10 cellular contexts compared by ENCODE assay signal in the genomic region with DNA sequence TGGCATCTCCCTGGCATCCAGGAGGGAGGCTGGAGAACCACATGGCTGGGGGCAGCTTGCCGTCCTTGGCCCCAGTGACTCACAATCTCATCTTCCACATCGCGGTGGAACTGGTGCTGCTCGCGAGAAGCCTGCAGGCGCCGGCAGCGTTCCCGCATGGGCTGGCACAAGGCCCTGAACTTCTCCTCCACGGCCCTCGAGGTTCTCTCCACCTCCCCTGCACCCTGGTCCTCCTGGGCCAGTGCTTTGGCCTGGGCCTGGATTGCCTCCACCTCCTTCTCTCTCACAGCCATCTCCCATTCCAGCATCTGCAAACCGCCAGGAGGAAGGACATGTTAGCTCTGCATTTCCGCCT. TPM values are rescaled to one million over a fixed set of nuclear protein-coding genes. Genes with fewer than 3 reads are reported as not detected.
DNase-seq lines count a peak whose midpoint lies in the region; ATAC-seq, FAIRE-seq and TF ChIP-seq lines count a peak whose summit lies in the region.
"Had no signal": no experiment of that assay in that cellular context is flagged by ENCODE, and none has a peak within 500 bp of the region (broad histone marks: within the 10 kb centered on the region; RNA-seq: fewer than 3 reads in every experiment).

No MANE protein-coding gene starts in this region.

- no peak for TF ChIP-seq EP300 in K562 (IDR thresholded peaks at IDR 0.05; ENCODE audit: low read length)

- H2AFZ ChIP-seq in K562 (ENCODE audit: low read depth, low read length) (no peak overlapping the region), neural progenitor cell (replicated peaks) (no peak overlapping the region)

- no peak for TF ChIP-seq POLR2A in K562 (conservative IDR thresholded peaks at IDR 0.05)

- TF ChIP-seq RAD21 in K562 (CRISPR knock-in tag; conservative IDR thresholded peaks at IDR 0.05 in 1 of 2, IDR thresholded peaks at IDR 0.05 in 1 of 2): no peak

- H3K27ac Mint-ChIP-seq in neural progenitor cell (peak overlapping the region; percentile 53), glutamatergic neuron (ENCODE audit: unreplicated experiment) (no peak overlapping the region)
- H3K27ac Mint-ChIP-seq: B cell had no signal

- H3K4me2 ChIP-seq in K562 (ENCODE audit: insufficient read depth, low read length) (no peak overlapping the region), neural progenitor cell (no peak overlapping the region)

- no peaks in the 10 kb centered on the region for H3K9me3 Mint-ChIP-seq in neural progenitor cell
- peaks cover 13% of the 10 kb centered on the region for H3K9me3 Mint-ChIP-seq in glutamatergic neuron (ENCODE audit: unreplicated experiment)

- H3K27me3 Mint-ChIP-seq in neural progenitor cell (ENCODE audit: insufficient read depth, low read depth) (peaks cover 13% of the 10 kb centered on the region), glutamatergic neuron (ENCODE audit: unreplicated experiment) (peaks cover 10% of the 10 kb centered on the region)
- H3K27me3 Mint-ChIP-seq: B cell had no signal

- 87% methylated on average over 13 of the region's 13 CpGs for WGBS in K562 (ENCODE audit: insufficient coverage, low coverage, missing lambda C conversion rate)

- FAIRE-seq in K562 (lab: Jason Lieb, UNC): no peak

- H3K9me3 ChIP-seq in K562 (replicated peaks; ENCODE audit: control insufficient read depth, insufficient read depth, low read depth, low read length) (no peaks in the 10 kb centered on the region), neural progenitor cell (ENCODE audit: low read depth) (no peaks in the 10 kb centered on the region)

- H3K36me3 ChIP-seq in K562 (ENCODE audit: control insufficient read depth, insufficient read depth, low read length) (peaks cover 90% of the 10 kb centered on the region; the same call in 2 of the 3 replicates), neural progenitor cell (no peaks in the 10 kb centered on the region)

- peak overlapping the region; percentile 41 for H3K4me3 Mint-ChIP-seq in neural progenitor cell
- no peak overlapping the region for H3K4me3 Mint-ChIP-seq in glutamatergic neuron (ENCODE audit: unreplicated experiment)
- H3K4me3 Mint-ChIP-seq: B cell had no signal

- H3K27ac ChIP-seq in RWPE1: peak overlapping the region; percentile 88
- no peak overlapping the region for H3K27ac ChIP-seq in K562 (ENCODE audit: extremely low read depth, low read depth, low read length)
- no peak overlapping the region for H3K27ac ChIP-seq in neural progenitor cell

- H3K4me3 ChIP-seq in K562: no peak overlapping the region
- H3K4me3 ChIP-seq in neural progenitor cell: no peak overlapping the region

- no TSS peak for BruUV-seq in K562 (replicated peaks; lab: Mats Ljungman, UMichigan)

- H3K4me1 ChIP-seq in K562 (replicated peaks in 1 of 2; ENCODE audit: control insufficient read depth in 2 of 2, insufficient read depth in 2 of 2, low read length in 2 of 2): peaks cover 0 to 23% of the 10 kb centered on the region in 2 experiments; a peak in 2 of 5 replicates
- H3K4me1 ChIP-seq in neural progenitor cell: no peaks in the 10 kb centered on the region

- DNase-seq in G401 (ENCODE audit: low spot score) (peak; percentile 57), RWPE1 (ENCODE audit: low spot score) (no peak), K562 (ENCODE audit: extremely low read depth in 1 of 4, low spot score in 3 of 4) (no peak), neural progenitor cell (ENCODE audit: low spot score) (no peak), dermis blood vessel endothelial cell (no peak), glutamatergic neuron (no peak)
- DNase-seq: NCI-H1436 treated with DMSO at 0.1 percent for 48 hours had no signal

- POLR2A ChIA-PET in RWPE1 (lab: Yijun Ruan, JAX; ENCODE audit: low non-redundant PET): no interaction called here
- POLR2A ChIA-PET in K562 (lab: Yijun Ruan, JAX): interaction anchor here (0.7 kb wide), 1 partner anchor 136 kb away, joined by 3 read pairs; no protein-coding TSS in a partner anchor

- peaks cover 9% of the 10 kb centered on the region for H3K36me3 Mint-ChIP-seq in neural progenitor cell
- no peaks in the 10 kb centered on the region for H3K36me3 Mint-ChIP-seq in glutamatergic neuron (ENCODE audit: unreplicated experiment)

- H3K9me1 ChIP-seq in K562 (ENCODE audit: control insufficient read depth, insufficient read depth, low read length): no peaks in the 10 kb centered on the region

- in situ Hi-C loops in G401 (cut with HindIII; ENCODE audit: low sequenced_read_pairs) (no loop called here), K562 (cut with MboI) (loop anchor here (5.0 kb wide), 2 partner anchors 138 to 288 kb away; no protein-coding TSS in a partner anchor)

- no peak for ATAC-seq in K562
- ATAC-seq in GM18520 (IDR thresholded peaks at IDR 0.05; ENCODE audit: unreplicated experiment): no peak
- ATAC-seq in HG02885 (IDR thresholded peaks at IDR 0.05; ENCODE audit: poor library complexity, unreplicated experiment): no peak

- H3K27me3 ChIP-seq in K562 (ENCODE audit: control insufficient read depth in 2 of 2, insufficient read depth in 2 of 2, low read length in 2 of 2): no peaks in the 10 kb centered on the region
- no peaks in the 10 kb centered on the region for H3K27me3 ChIP-seq in neural progenitor cell

- H4K20me1 ChIP-seq in K562 (replicated peaks; ENCODE audit: control insufficient read depth, insufficient read depth, low read length): 0 out of 2 replicates have a peak, but pooled peaks cover 4% of the 10 kb centered on the region
- H4K20me1 ChIP-seq in neural progenitor cell (ENCODE audit: low read depth): no peaks in the 10 kb centered on the region

- intact Hi-C loops in K562 (cut with micrococcal nuclease): loop anchor here (1.0 to 2.0 kb wide), 3 partner anchors 140 to 283 kb away; no protein-coding TSS in a partner anchor

- TF ChIP-seq CTCF in RWPE1 (conservative IDR thresholded peaks at IDR 0.05; ENCODE audit: low read depth) (no peak), K562 (IDR thresholded peaks at IDR 0.05 in 2 of 3, conservative IDR thresholded peaks at IDR 0.05 in 1 of 3; ENCODE audit: insufficient read depth in 2 of 3, low read depth in 1 of 3, low read length in 3 of 3) (no peak), neural progenitor cell (IDR thresholded peaks at IDR 0.05) (no peak), glutamatergic neuron (IDR thresholded peaks at IDR 0.05; ENCODE audit: partially characterized antibody, unreplicated experiment) (no peak)

- H3K9ac ChIP-seq in K562 (ENCODE audit: insufficient read depth in 1 of 2, low read depth in 2 of 2, low read length in 2 of 2): peak overlapping the region in 1 of 2 experiments; percentile 55; a peak in 1 of 4 replicates
- no peak overlapping the region for H3K9ac ChIP-seq in neural progenitor cell

- CTCF ChIA-PET in RWPE1 (lab: Yijun Ruan, JAX): interaction anchor here (0.6 kb wide), 4 partner anchors 87 to 297 kb away, joined by 3 to 10 read pairs (median 6); no protein-coding TSS in a partner anchor
- CTCF ChIA-PET in K562 (lab: Yijun Ruan, JAX; ENCODE audit: low intra/inter-chr PET ratio): interaction anchor here (0.7 to 4.4 kb wide), 8 partner anchors 135 to 286 kb away, joined by 3 to 73 read pairs (median 7); a partner anchor contains a TSS

- peaks cover 6% of the 10 kb centered on the region for H3F3A ChIP-seq in neural progenitor cell (ENCODE audit: low read depth)

- H3K79me2 ChIP-seq in K562 (ENCODE audit: control insufficient read depth, insufficient read depth, low read length) (no peaks in the 10 kb centered on the region), neural progenitor cell (ENCODE audit: low read depth) (no peaks in the 10 kb centered on the region)

- H3K4me1 Mint-ChIP-seq in neural progenitor cell: peaks cover 3% of the 10 kb centered on the region
- H3K4me1 Mint-ChIP-seq in glutamatergic neuron (ENCODE audit: low read depth, unreplicated experiment): no peaks in the 10 kb centered on the region

RNA-seq across cellular contexts. Expression of a gene that starts 16.3 kb away (rescaled TPM):
- total RNA-seq in G401 (2014; rRNA removed; shearing (Covaris generic)): 4.1 and 13.0 TPM in 2 replicates
- total RNA-seq in K562 (2011; cell fraction: chromatin; rRNA removed; ENCODE audit: low replicate concordance): 71.9 and 81.9 TPM in 2 replicates
- 44.4 and 49.7 TPM in 2 replicates for total RNA-seq in K562 (2011; cell fraction: nucleolus; rRNA removed)
- 60.9 and 75.6 TPM in 2 replicates for total RNA-seq in K562 (2011; cell fraction: nucleoplasm; rRNA removed)
- 14.6 and 16.1 TPM in 2 replicates for total RNA-seq in K562 (2014; rRNA removed)
- total RNA-seq in K562 (2014; rRNA removed; fragmentation: Illumina TruSeq; extraction: Trizol): 18.8 and 19.9 TPM in 2 replicates
- total RNA-seq in K562 (2015; rRNA removed; fragmentation: Illumina TruSeq; extraction: Trizol): 23.3 and 23.8 TPM in 2 replicates
- 16.9 and 17.8 TPM in 2 replicates for total RNA-seq in K562 (2021)
- 39.5 and 39.9 TPM in 2 replicates for polyA plus RNA-seq in K562 (2011; rRNA removed)
- 21.2 and 30.5 TPM in 2 replicates for polyA plus RNA-seq in K562 (2011; cell fraction: cytosol; rRNA removed)
- 108 and 136 TPM in 2 replicates for polyA plus RNA-seq in K562 (2011; cell fraction: nucleus; rRNA removed)
- 19.0 and 22.8 TPM in 2 replicates for polyA plus RNA-seq in K562 (2012)
- 22.4 and 23.7 TPM in 2 replicates for polyA plus RNA-seq in K562 (2014; fragmentation: Illumina TruSeq; extraction: Trizol)
- polyA plus RNA-seq in K562 (2014; fragmentation: Nextera tagmentation; extraction: Ambion mirVana): 10 to 100 TPM; 29.7 to 32.3 TPM
- 31.7 and 33.0 TPM in 2 replicates for polyA plus RNA-seq in K562 (2014; rRNA removed)
- polyA minus RNA-seq in K562 (2011; rRNA and poly(A)+ RNA removed): 25.3 and 29.5 TPM in 2 replicates
- 7.0 and 8.5 TPM in 2 replicates for polyA minus RNA-seq in K562 (2011; cell fraction: cytosol; rRNA and poly(A)+ RNA removed)
- 18.6 and 29.1 TPM in 2 replicates for polyA minus RNA-seq in K562 (2011; cell fraction: nucleus; rRNA and poly(A)+ RNA removed)
- 30.2 and 40.6 TPM in 2 replicates for total RNA-seq in neural progenitor cell (ENCODE audit: low replicate concordance)
- 24.2 and 28.4 TPM in 2 replicates for total RNA-seq in dermis blood vessel endothelial cell
- 61.2 TPM for total RNA-seq in glutamatergic neuron (ENCODE audit: unreplicated experiment)

RNA-seq across cellular contexts. Expression of a gene that starts 35.0 kb away (rescaled TPM):
- 102 and 103 TPM in 2 replicates for total RNA-seq in G401 (2014; rRNA removed; shearing (Covaris generic))
- 38.7 and 79.0 TPM in 2 replicates for total RNA-seq in K562 (2011; cell fraction: chromatin; rRNA removed; ENCODE audit: low replicate concordance)
- total RNA-seq in K562 (2011; cell fraction: nucleolus; rRNA removed): 36.8 and 51.9 TPM in 2 replicates
- 19.7 and 37.4 TPM in 2 replicates for total RNA-seq in K562 (2011; cell fraction: nucleoplasm; rRNA removed)
- total RNA-seq in K562 (2014; rRNA removed) (56.5 and 65.5 TPM in 2 replicates), K562 (2014; rRNA removed; fragmentation: Illumina TruSeq; extraction: Trizol) (9.2 and 15.2 TPM in 2 replicates), K562 (2015; rRNA removed; fragmentation: Illumina TruSeq; extraction: Trizol) (25.5 and 25.6 TPM in 2 replicates), K562 (2021) (50.0 and 55.6 TPM in 2 replicates), neural progenitor cell (ENCODE audit: low replicate concordance) (14.5 and 51.7 TPM in 2 replicates), dermis blood vessel endothelial cell (36.8 and 50.4 TPM in 2 replicates), glutamatergic neuron (ENCODE audit: unreplicated experiment) (371 TPM)
- polyA plus RNA-seq in K562 (2011; rRNA removed) (12.1 and 15.3 TPM in 2 replicates), K562 (2014; fragmentation: Illumina TruSeq; extraction: Trizol) (19.7 and 33.5 TPM in 2 replicates), K562 (2014; fragmentation: Nextera tagmentation; extraction: Ambion mirVana) (under 1 TPM; 0.38 to 0.49 TPM), K562 (2014; rRNA removed) (31.4 and 33.3 TPM in 2 replicates)
- polyA plus RNA-seq in K562 (2011; cell fraction: cytosol; rRNA removed): 14.8 and 18.5 TPM in 2 replicates
- 45.3 and 54.6 TPM in 2 replicates for polyA plus RNA-seq in K562 (2011; cell fraction: nucleus; rRNA removed)
- polyA plus RNA-seq in K562 (2012): 34.5 and 42.4 TPM in 2 replicates
- polyA minus RNA-seq in K562 (2011; rRNA and poly(A)+ RNA removed): 15.2 and 22.3 TPM in 2 replicates
- 22.2 and 30.1 TPM in 2 replicates for polyA minus RNA-seq in K562 (2011; cell fraction: cytosol; rRNA and poly(A)+ RNA removed)
- polyA minus RNA-seq in K562 (2011; cell fraction: nucleus; rRNA and poly(A)+ RNA removed): 10.4 and 25.8 TPM in 2 replicates

RNA-seq across cellular contexts. Expression of a gene that starts 55.5 kb away (rescaled TPM):
- 513 and 534 TPM in 2 replicates for total RNA-seq in G401 (2014; rRNA removed; shearing (Covaris generic))
- 223 and 345 TPM in 2 replicates for total RNA-seq in K562 (2011; cell fraction: chromatin; rRNA removed; ENCODE audit: low replicate concordance)
- 143 and 146 TPM in 2 replicates for total RNA-seq in K562 (2011; cell fraction: nucleolus; rRNA removed)
- 228 and 300 TPM in 2 replicates for total RNA-seq in K562 (2011; cell fraction: nucleoplasm; rRNA removed)
- 81.6 and 109 TPM in 2 replicates for total RNA-seq in K562 (2014; rRNA removed)
- total RNA-seq in K562 (2014; rRNA removed; fragmentation: Illumina TruSeq; extraction: Trizol): 118 and 120 TPM in 2 replicates
- total RNA-seq in K562 (2015; rRNA removed; fragmentation: Illumina TruSeq; extraction: Trizol): 111 and 112 TPM in 2 replicates
- 116 and 120 TPM in 2 replicates for total RNA-seq in K562 (2021)
- 177 and 207 TPM in 2 replicates for polyA plus RNA-seq in K562 (2011; rRNA removed)
- polyA plus RNA-seq in K562 (2011; cell fraction: cytosol; rRNA removed): 239 and 259 TPM in 2 replicates
- 128 and 204 TPM in 2 replicates for polyA plus RNA-seq in K562 (2011; cell fraction: nucleus; rRNA removed)
- polyA plus RNA-seq in K562 (2012): 109 and 163 TPM in 2 replicates
- polyA plus RNA-seq in K562 (2014; fragmentation: Illumina TruSeq; extraction: Trizol): 115 and 122 TPM in 2 replicates
- polyA plus RNA-seq in K562 (2014; fragmentation: Nextera tagmentation; extraction: Ambion mirVana): 100 to 1,000 TPM; 223 to 233 TPM
- 131 and 146 TPM in 2 replicates for polyA plus RNA-seq in K562 (2014; rRNA removed)
- polyA minus RNA-seq in K562 (2011; rRNA and poly(A)+ RNA removed): 352 and 358 TPM in 2 replicates
- 50.7 and 53.3 TPM in 2 replicates for polyA minus RNA-seq in K562 (2011; cell fraction: cytosol; rRNA and poly(A)+ RNA removed)
- polyA minus RNA-seq in K562 (2011; cell fraction: nucleus; rRNA and poly(A)+ RNA removed): 67.7 and 120 TPM in 2 replicates
- 172 and 206 TPM in 2 replicates for total RNA-seq in neural progenitor cell (ENCODE audit: low replicate concordance)
- 125 and 157 TPM in 2 replicates for total RNA-seq in dermis blood vessel endothelial cell
- total RNA-seq in glutamatergic neuron (ENCODE audit: unreplicated experiment): 244 TPM
